In the genomic region with DNA sequence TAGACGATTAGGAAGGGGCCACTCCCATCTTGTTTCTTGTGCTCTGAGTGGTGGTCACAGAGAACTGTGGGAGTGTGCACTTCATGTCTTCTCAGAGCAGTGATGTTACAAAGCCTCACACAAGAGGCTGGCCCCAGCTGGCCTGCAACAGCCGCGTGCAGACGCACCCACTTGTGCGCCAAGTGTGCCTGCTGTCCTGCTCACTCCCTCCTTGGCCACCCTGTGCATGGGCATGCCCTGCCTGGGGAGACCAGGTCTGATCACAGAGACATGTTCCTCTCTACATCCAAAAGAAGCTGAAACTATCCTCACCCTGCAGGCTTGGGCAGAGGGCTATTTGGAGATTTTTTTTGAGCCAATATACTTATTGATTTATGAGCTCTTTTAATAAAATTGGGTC, we compare ENCODE assay signal across 12 cellular contexts.
DNase-seq lines count a peak whose midpoint lies in the region; ATAC-seq, FAIRE-seq and TF ChIP-seq lines count a peak whose summit lies in the region.
"Had no signal": no experiment of that assay in that cellular context is flagged by ENCODE, and none has a peak within 500 bp of the region (broad histone marks: within the 10 kb centered on the region; RNA-seq: fewer than 3 reads in every experiment).

No MANE protein-coding gene starts in this region.

- peak overlapping the region; percentile 30 for H4K91ac ChIP-seq in H1 (replicated peaks; ENCODE audit: insufficient read length, low read length)

- no peaks in the 10 kb centered on the region for H3K9me2 ChIP-seq in PC-9 (ENCODE audit: insufficient read depth)

- no peaks in the 10 kb centered on the region for H3K79me1 ChIP-seq in H1 (ENCODE audit: low read depth, low read length)

- CTCF ChIA-PET in H1 (lab: Charles Lee; ENCODE audit: partially characterized antibody) (interaction anchor here (0.6 to 3.1 kb wide), 10 partner anchors 10 to 80 kb away, joined by 3 to 20 read pairs (median 4); no protein-coding TSS in a partner anchor), PC-9 (lab: Charles Lee) (interaction anchor here (0.6 kb wide), 1 partner anchor 10 kb away, joined by 3 read pairs; no protein-coding TSS in a partner anchor)

- intact Hi-C loops in heart left ventricle (cut with DNase I), result no loop called here
- intact Hi-C loops in PC-9 (cut with micrococcal nuclease; ENCODE audit: unreplicated experiment), result no loop called here

- 31 to 66% (median 47%) methylated on average over 5 of the region's 5 CpGs for WGBS in heart left ventricle, 4 donors
- WGBS in H1 (ENCODE audit: extremely low coverage in 1 of 2, insufficient coverage in 1 of 2, insufficient read length in 1 of 2, insufficient replicate concordance in 2 of 2, low coverage in 1 of 2, low lambda C conversion rate in 2 of 2, missing lambda C conversion rate in 1 of 2), 2 experiments, result 92% methylated on average over 5 of the region's 5 CpGs; no CpG with 5 or more reads in 1 of the 2 experiments

- no peak overlapping the region for H3K27ac ChIP-seq in heart left ventricle
- H3K27ac ChIP-seq in right atrium auricular region, result no peak overlapping the region
- no peak overlapping the region for H3K27ac ChIP-seq in H1 (ENCODE audit: low read depth, low read length)
- H3K27ac ChIP-seq in PC-9, result no peak overlapping the region
- H3K27ac ChIP-seq: SJCRH30 had no signal

- H3K36me3 ChIP-seq in heart left ventricle (peaks cover 0 to 6% (median 0%) of the 10 kb centered on the region in 9 donors), right atrium auricular region (peaks cover 7% of the 10 kb centered on the region), H1 (ENCODE audit: control insufficient read depth in 2 of 4, insufficient read depth in 4 of 4, low read length in 3 of 4) (no peaks in the 10 kb centered on the region), PC-9 (ENCODE audit: low read depth) (no peaks in the 10 kb centered on the region)
- H3K36me3 ChIP-seq: SJCRH30 had no signal

- peak overlapping the region; percentile 43; the same call in 1 of the 2 replicates for H2BK12ac ChIP-seq in H1 (ENCODE audit: low read depth, low read length)

- POLR2A ChIA-PET in H1 (lab: Charles Lee; ENCODE audit: partially characterized antibody) (interaction anchor here (1.8 kb wide), 1 partner anchor 15 kb away, joined by 5 read pairs; no protein-coding TSS in a partner anchor), PC-9 (lab: Charles Lee; ENCODE audit: unreplicated experiment) (no interaction called here)

- no peak overlapping the region for H2BK15ac ChIP-seq in H1 (ENCODE audit: low read length)

- H3K4me2 ChIP-seq in H1 (ENCODE audit: insufficient read depth in 1 of 2, low read depth in 2 of 2, low read length in 2 of 2), result no peak overlapping the region
- no peak overlapping the region for H3K4me2 ChIP-seq in PC-9

- H3K23ac ChIP-seq in H1 (ENCODE audit: insufficient read length), result no peak overlapping the region

- H4K8ac ChIP-seq in H1 (ENCODE audit: extremely low read depth, insufficient read depth, low read length), result no peak overlapping the region

- H4K5ac ChIP-seq in H1 (ENCODE audit: insufficient read length, low read depth, low read length), result no peak overlapping the region

- peak overlapping the region; percentile 34 for H3K4ac ChIP-seq in H1 (replicated peaks; ENCODE audit: insufficient read length, low read depth, low read length)

- TF ChIP-seq POLR2A in heart left ventricle (IDR thresholded peaks at IDR 0.05) (no peak), H1 (IDR thresholded peaks at IDR 0.05; ENCODE audit: control extremely low read depth in 1 of 2, low read depth in 2 of 2, low read length in 2 of 2) (no peak)

- no peak overlapping the region for H3K18ac ChIP-seq in H1 (ENCODE audit: extremely low read depth, low read length)

- H3F3A ChIP-seq in PC-9 (ENCODE audit: insufficient read depth, low read depth), result no peaks in the 10 kb centered on the region

- H4K20me1 ChIP-seq in H1 (replicated peaks in 1 of 2; ENCODE audit: control insufficient read depth in 1 of 2, insufficient read depth in 2 of 2, low read length in 2 of 2), result no peaks in the 10 kb centered on the region
- no peaks in the 10 kb centered on the region for H4K20me1 ChIP-seq in PC-9 (ENCODE audit: insufficient read depth)

- H2AK5ac ChIP-seq in H1 (ENCODE audit: low read depth, low read length), result no peak overlapping the region

- TF ChIP-seq EP300 in H1 (IDR thresholded peaks at IDR 0.05; ENCODE audit: borderline replicate concordance in 1 of 2, low read depth in 2 of 2, low read length in 2 of 2), result no peak

- no peak overlapping the region for H3K14ac ChIP-seq in H1 (ENCODE audit: insufficient read length)

- no peak overlapping the region for H2BK120ac ChIP-seq in H1 (replicated peaks; ENCODE audit: low read depth, low read length)

- no peak overlapping the region for H2AFZ ChIP-seq in H1 (ENCODE audit: low read length)
- no peak overlapping the region for H2AFZ ChIP-seq in PC-9

- H3K23me2 ChIP-seq in H1 (ENCODE audit: low read depth, low read length), result no peaks in the 10 kb centered on the region

- H3K4me1 ChIP-seq in heart left ventricle (no peaks in the 10 kb centered on the region), right atrium auricular region (no peaks in the 10 kb centered on the region), H1 (replicated peaks in 1 of 4; ENCODE audit: control insufficient read depth in 3 of 4, insufficient read depth in 4 of 4, low read length in 3 of 4) (peaks cover 0 to 1% (median 0%) of the 10 kb centered on the region in 4 experiments; a peak in 1 of 7 replicates), PC-9 (replicated peaks; ENCODE audit: insufficient read depth) (no peaks in the 10 kb centered on the region)
- H3K4me1 ChIP-seq: SJCRH30 had no signal

- no peak overlapping the region for H3K9ac ChIP-seq in H1 (replicated peaks in 1 of 4; ENCODE audit: extremely low read depth in 1 of 4, low read depth in 3 of 4, low read length in 3 of 4)

- TF ChIP-seq RAD21 in H1 (IDR thresholded peaks at IDR 0.05 in 1 of 2, conservative IDR thresholded peaks at IDR 0.05 in 1 of 2; ENCODE audit: low read depth in 2 of 2, low read length in 2 of 2), result no peak

- TF ChIP-seq CTCF in heart left ventricle (IDR thresholded peaks at IDR 0.05) (no peak), right atrium auricular region (IDR thresholded peaks at IDR 0.05) (no peak), H1 (IDR thresholded peaks at IDR 0.05; ENCODE audit: control extremely low read depth in 1 of 3, insufficient read depth in 1 of 3, low read depth in 1 of 3, low read length in 3 of 3) (no peak), PC-9 (conservative IDR thresholded peaks at IDR 0.05) (no peak)

- no peak for DNase-seq in heart left ventricle
- DNase-seq in right atrium auricular region (ENCODE audit: low spot score), result no peak
- DNase-seq in NCI-H510A treated with DMSO at 0.1 percent for 48 hours (lab: John Stamatoyannopoulos, UW), result peak; percentile 5
- DNase-seq in H1 (ENCODE audit: low read depth in 1 of 2, low spot score in 2 of 2), result no peak
- no peak for DNase-seq in PC-9
- DNase-seq in stimulated activated naive CD4-positive, alpha-beta T cell (lab: John Stamatoyannopoulos, UW), result no peak
- DNase-seq: GF-D8, KBM-7, NCI-H2029 treated with DMSO at 0.1 percent for 48 hours, SJCRH30 had no signal

- no peak overlapping the region for H2BK5ac ChIP-seq in H1 (ENCODE audit: low read depth, low read length)

- no TSS peak for BruUV-seq in PC-9 (replicated peaks; lab: Mats Ljungman, UMichigan)

- H3K56ac ChIP-seq in H1 (replicated peaks; ENCODE audit: insufficient read length, low read depth, low read length), result no peak overlapping the region

- no peak overlapping the region for H2BK20ac ChIP-seq in H1 (ENCODE audit: low read length)

- H3K4me3 ChIP-seq in heart left ventricle (no peak overlapping the region), right atrium auricular region (no peak overlapping the region), H1 (ENCODE audit: extremely low read depth in 1 of 4, insufficient read depth in 2 of 4, low read depth in 3 of 4, low read length in 4 of 4) (no peak overlapping the region), PC-9 (no peak overlapping the region)
- H3K4me3 ChIP-seq: SJCRH30 had no signal

- FAIRE-seq in H1 (lab: Jason Lieb, UNC), result no peak
- FAIRE-seq: H54 had no signal

- no peaks in the 10 kb centered on the region for H3K79me2 ChIP-seq in H1 (ENCODE audit: control insufficient read depth in 1 of 2, insufficient read depth in 2 of 2, low read length in 2 of 2)
- no peaks in the 10 kb centered on the region for H3K79me2 ChIP-seq in PC-9 (ENCODE audit: low read depth)

- no peaks in the 10 kb centered on the region for H3K27me3 ChIP-seq in heart left ventricle
- H3K27me3 ChIP-seq in right atrium auricular region, result no peaks in the 10 kb centered on the region
- H3K27me3 ChIP-seq in H1 (replicated peaks in 1 of 4; ENCODE audit: control insufficient read depth in 3 of 4, extremely low read depth in 1 of 4, insufficient read depth in 3 of 4, low read length in 3 of 4), result no peaks in the 10 kb centered on the region
- no peaks in the 10 kb centered on the region for H3K27me3 ChIP-seq in PC-9 (ENCODE audit: insufficient read depth, low read depth)
- H3K27me3 ChIP-seq: SJCRH30 had no signal

- H3K9me3 ChIP-seq in heart left ventricle (peaks cover 0 to 7% (median 0%) of the 10 kb centered on the region in 12 donors), right atrium auricular region (no peaks in the 10 kb centered on the region), H1 (ENCODE audit: insufficient read depth in 2 of 2, low read depth in 1 of 2, low read length in 1 of 2) (no peaks in the 10 kb centered on the region), PC-9 (ENCODE audit: insufficient read depth, low read depth) (no peaks in the 10 kb centered on the region; the same call in 1 of the 2 replicates)
- H3K9me3 ChIP-seq: SJCRH30 had no signal

- ATAC-seq in heart left ventricle, result peak in 3 of 4 donors; percentile 51 to 58 (median 52)
- ATAC-seq in GM19023 (IDR thresholded peaks at IDR 0.05; ENCODE audit: unreplicated experiment), result no peak

TF ChIP-seq in H1, 55 proteins besides CTCF, POLR2A, EP300 and RAD21:
- no peak for TF ChIP-seq BCL11A (IDR thresholded peaks at IDR 0.05; ENCODE audit: low read depth in 2 of 2, low read length in 2 of 2)
- no peak for TF ChIP-seq ZNF274 (IDR thresholded peaks at IDR 0.05; ENCODE audit: borderline replicate concordance, extremely low read depth, low read length)
- TF ChIP-seq SRF (IDR thresholded peaks at IDR 0.05; ENCODE audit: low read depth, low read length), result no peak
- TF ChIP-seq GABPA (IDR thresholded peaks at IDR 0.05; ENCODE audit: borderline replicate concordance, insufficient read depth, low read length), result no peak
- TF ChIP-seq RXRA (IDR thresholded peaks at IDR 0.05; ENCODE audit: insufficient read depth, low read depth, low read length), result no peak
- no peak for TF ChIP-seq USF2 (IDR thresholded peaks at IDR 0.05; ENCODE audit: low read length)
- no peak for TF ChIP-seq HDAC6 (IDR thresholded peaks at IDR 0.05; ENCODE audit: low read depth, low read length)
